In the genomic region with DNA sequence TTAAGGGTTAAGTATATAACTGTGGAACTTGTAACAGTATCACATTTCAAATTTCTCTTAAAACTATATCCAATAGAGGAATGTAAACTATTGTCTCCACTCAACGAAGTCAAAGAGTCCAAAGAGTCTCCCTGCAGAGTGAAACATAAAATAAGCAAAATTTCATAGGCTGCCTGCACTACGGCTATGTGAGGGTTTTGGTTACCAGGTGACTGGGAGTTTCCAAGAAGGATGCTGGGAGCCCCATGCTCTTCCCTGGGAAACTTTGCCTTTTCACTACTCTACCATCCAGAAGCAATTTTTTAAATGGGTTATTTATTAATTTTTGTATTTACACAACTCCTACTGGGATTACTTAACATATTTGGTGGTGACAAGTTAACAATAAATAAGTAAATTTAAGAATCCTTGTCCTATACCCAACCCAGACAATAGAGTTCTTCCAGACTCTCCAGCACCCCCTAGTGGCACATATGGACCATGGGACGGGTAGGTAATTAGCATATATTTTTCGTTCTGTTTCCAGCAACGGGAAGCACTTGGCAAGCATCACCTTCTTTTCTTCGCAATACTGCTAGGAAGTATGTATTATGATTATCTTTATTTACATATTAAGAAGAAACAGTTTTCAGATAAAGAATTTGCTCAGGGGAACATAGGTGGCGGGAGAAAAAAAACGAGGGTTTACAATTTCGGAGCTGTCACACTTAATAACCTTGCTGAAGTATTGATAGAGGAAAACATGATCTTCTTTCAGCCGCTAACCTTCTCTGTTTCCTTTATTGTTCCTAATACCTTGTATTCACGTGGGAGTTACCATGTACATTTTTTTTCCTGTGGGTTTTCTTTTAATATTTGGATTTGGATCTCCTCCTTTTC, we compare ENCODE assay signal across 1 cellular context.
TF ChIP-seq lines count a peak whose summit lies in the region.

No MANE protein-coding gene starts in this region.

TF ChIP-seq in HCT116, 20 proteins besides CTCF, POLR2A, EP300 and RAD21 (continued from another document):
- TF ChIP-seq, protein P1, sequence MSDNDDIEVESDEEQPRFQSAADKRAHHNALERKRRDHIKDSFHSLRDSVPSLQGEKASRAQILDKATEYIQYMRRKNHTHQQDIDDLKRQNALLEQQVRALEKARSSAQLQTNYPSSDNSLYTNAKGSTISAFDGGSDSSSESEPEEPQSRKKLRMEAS (IDR thresholded peaks at IDR 0.05), result no peak
